ENCODE assay signal across 8 cellular contexts in genomic region chr6:157527471-157527907, GRCh38.
DNase-seq lines count a peak whose midpoint lies in the region; ATAC-seq and TF ChIP-seq lines count a peak whose summit lies in the region.

No MANE protein-coding gene starts in this region.

- peaks cover 19% of the 10 kb centered on the region for H3K36me3 Mint-ChIP-seq in activated naive CD8-positive, alpha-beta T cell treated with anti-CD3 and anti-CD28 coated beads, Interleukin-2, amount 10 ng/mL, durations not matched to agents 7 days and 5 days
- H3K36me3 Mint-ChIP-seq in natural killer cell treated with Interleukin-12 subunit alpha and Interleukin-12 subunit beta and Interleukin-15 and Interleukin-18, amount 100 ng/mL, for 72 hours = peaks cover 17% of the 10 kb centered on the region

- H3K9me3 Mint-ChIP-seq in activated naive CD8-positive, alpha-beta T cell treated with anti-CD3 and anti-CD28 coated beads, Interleukin-2, amount 10 ng/mL, durations not matched to agents 7 days and 5 days = peaks cover 2% of the 10 kb centered on the region
- no peaks in the 10 kb centered on the region for H3K9me3 Mint-ChIP-seq in natural killer cell treated with Interleukin-12 subunit alpha and Interleukin-12 subunit beta and Interleukin-15 and Interleukin-18, amount 100 ng/mL, for 72 hours

- ATAC-seq in GM18517 (IDR thresholded peaks at IDR 0.05; ENCODE audit: unreplicated experiment) = peak; percentile 84
- peak; percentile 68 for ATAC-seq in HG02943 (IDR thresholded peaks at IDR 0.05; ENCODE audit: low read depth, unreplicated experiment)
- peak; percentile 97 for ATAC-seq in activated naive CD8-positive, alpha-beta T cell treated with anti-CD3 and anti-CD28 coated beads, Interleukin-2, amount 10 ng/mL, durations not matched to agents 7 days and 5 days (ENCODE audit: low read depth)
- peak; percentile 92 to 93 for ATAC-seq in natural killer cell treated with Interleukin-12 subunit alpha and Interleukin-12 subunit beta and Interleukin-15 and Interleukin-18, amount 100 ng/mL, for 72 hours

- no peak for TF ChIP-seq CTCF in breast epithelium (IDR thresholded peaks at IDR 0.05)

- H3K36me3 ChIP-seq in breast epithelium = no peaks in the 10 kb centered on the region

- peak overlapping the region in 1 of 2 donors; percentile 44 for H3K27ac ChIP-seq in breast epithelium

- no peak overlapping the region for H3K4me3 ChIP-seq in breast epithelium

- no peaks in the 10 kb centered on the region for H3K27me3 ChIP-seq in breast epithelium

- H3K4me1 Mint-ChIP-seq in activated naive CD8-positive, alpha-beta T cell treated with anti-CD3 and anti-CD28 coated beads, Interleukin-2, amount 10 ng/mL, durations not matched to agents 7 days and 5 days = peaks cover 29% of the 10 kb centered on the region
- peaks cover 38 to 44% of the 10 kb centered on the region in 2 donors for H3K4me1 Mint-ChIP-seq in natural killer cell treated with Interleukin-12 subunit alpha and Interleukin-12 subunit beta and Interleukin-15 and Interleukin-18, amount 100 ng/mL, for 72 hours (ENCODE audit: low read depth in 2 of 2)

- H3K27me3 Mint-ChIP-seq in activated naive CD8-positive, alpha-beta T cell treated with anti-CD3 and anti-CD28 coated beads, Interleukin-2, amount 10 ng/mL, durations not matched to agents 7 days and 5 days = no peaks in the 10 kb centered on the region
- H3K27me3 Mint-ChIP-seq in natural killer cell treated with Interleukin-12 subunit alpha and Interleukin-12 subunit beta and Interleukin-15 and Interleukin-18, amount 100 ng/mL, for 72 hours = no peaks in the 10 kb centered on the region

- intact Hi-C loops in breast epithelium (cut with DNase I; ENCODE audit: low total_unique reads) = no loop called here

- peak overlapping the region; percentile 43 for H3K4me3 Mint-ChIP-seq in activated naive CD8-positive, alpha-beta T cell treated with anti-CD3 and anti-CD28 coated beads, Interleukin-2, amount 10 ng/mL, durations not matched to agents 7 days and 5 days
- peak overlapping the region; percentile 69 for H3K4me3 Mint-ChIP-seq in natural killer cell treated with Interleukin-12 subunit alpha and Interleukin-12 subunit beta and Interleukin-15 and Interleukin-18, amount 100 ng/mL, for 72 hours

- TF ChIP-seq POLR2A in breast epithelium (IDR thresholded peaks at IDR 0.05) = no peak

- no peaks in the 10 kb centered on the region for H3K4me1 ChIP-seq in breast epithelium

- POLR2A ChIA-PET in activated naive CD8-positive, alpha-beta T cell treated with anti-CD3 and anti-CD28 coated beads, Interleukin-2, amount 10 ng/mL, durations not matched to agents 7 days and 5 days (lab: Charles Lee) = interaction anchor here (0.6 to 1.9 kb wide), 12 partner anchors 8 to 147 kb away, joined by 3 to 12 read pairs (median 5); no protein-coding TSS in a partner anchor

- peak overlapping the region; percentile 85 for H3K27ac Mint-ChIP-seq in activated naive CD8-positive, alpha-beta T cell treated with anti-CD3 and anti-CD28 coated beads, Interleukin-2, amount 10 ng/mL, durations not matched to agents 7 days and 5 days
- peak overlapping the region; percentile 70 to 78 for H3K27ac Mint-ChIP-seq in natural killer cell treated with Interleukin-12 subunit alpha and Interleukin-12 subunit beta and Interleukin-15 and Interleukin-18, amount 100 ng/mL, for 72 hours

- DNase-seq in activated naive CD8-positive, alpha-beta T cell treated with anti-CD3 and anti-CD28 coated beads, Interleukin-2, amount 10 ng/mL, durations not matched to agents 7 days and 5 days = no peak
- DNase-seq in natural killer cell treated with Interleukin-12 subunit alpha and Interleukin-12 subunit beta and Interleukin-15 and Interleukin-18, amount 100 ng/mL, for 72 hours (ENCODE audit: low spot score) = peak; percentile 74
- no peak for DNase-seq in NCI-H748 (lab: John Stamatoyannopoulos, UW; ENCODE audit: unreplicated experiment)
- DNase-seq in T1000 (lab: John Stamatoyannopoulos, UW) = no peak
- no peak for DNase-seq in EL
- DNase-seq in breast epithelium (ENCODE audit: low spot score in 2 of 2) = no peak

- no peaks in the 10 kb centered on the region for H3K9me3 ChIP-seq in breast epithelium
